Comparison of ENCODE assay signal across 25 cellular contexts in the genomic region with DNA sequence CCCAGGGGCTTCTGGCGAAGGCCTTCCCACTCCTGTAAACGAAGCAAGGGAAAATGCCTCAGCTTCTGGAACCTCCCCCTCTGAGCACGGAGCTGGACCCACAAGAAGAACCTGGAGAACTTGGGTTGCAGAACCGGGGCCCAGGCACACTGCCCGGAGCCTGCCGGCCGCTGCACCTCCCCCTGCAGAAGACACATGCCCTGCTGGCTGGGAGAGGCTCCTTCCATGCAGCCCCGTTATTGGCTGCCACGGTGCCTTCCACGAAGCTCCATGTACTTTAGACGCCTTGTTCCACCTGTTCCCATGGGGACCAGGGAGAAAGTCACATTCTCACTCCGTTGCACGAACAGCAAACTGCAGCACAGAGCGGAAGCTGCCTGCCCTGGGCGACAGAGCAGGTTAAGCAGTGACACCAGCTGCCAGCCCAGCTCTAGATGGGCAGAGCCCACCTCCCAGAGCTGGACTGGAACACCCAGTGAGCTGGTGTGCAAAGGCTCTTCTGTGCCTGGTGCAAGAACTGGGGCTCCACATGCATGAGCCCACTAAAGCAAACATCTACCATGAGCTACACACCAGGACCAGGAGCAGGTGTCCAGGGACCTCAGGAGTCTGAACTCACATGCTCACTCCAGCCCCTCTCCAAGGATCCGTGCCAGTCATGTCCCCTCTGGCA.
DNase-seq lines count a peak whose midpoint lies in the region; ATAC-seq and TF ChIP-seq lines count a peak whose summit lies in the region.
"Had no signal": no experiment of that assay in that cellular context is flagged by ENCODE, and none has a peak within 500 bp of the region (broad histone marks: within the 10 kb centered on the region; RNA-seq: fewer than 3 reads in every experiment).

No MANE protein-coding gene starts in this region.

- peak overlapping the region; percentile 57 to 86 for H3K27ac ChIP-seq in uterus

- H3K36me3 Mint-ChIP-seq in chondrocyte (ENCODE audit: low read depth) (peaks cover 31% of the 10 kb centered on the region), nephron (ENCODE audit: low read depth) (peaks cover 17% of the 10 kb centered on the region)
- H3K36me3 Mint-ChIP-seq: natural killer cell had no signal

- H3K9me3 Mint-ChIP-seq in chondrocyte (ENCODE audit: low read depth) (no peaks in the 10 kb centered on the region), nephron (no peaks in the 10 kb centered on the region)
- H3K9me3 Mint-ChIP-seq: activated CD4-positive, alpha-beta T cell treated with anti-CD3 and anti-CD28 coated beads, Interleukin-2, amount 10 ng/mL, durations not matched to agents 7 days and 5 days; activated naive CD8-positive, alpha-beta T cell treated with anti-CD3 and anti-CD28 coated beads, Interleukin-2, amount 50 U/mL, for 24 hours; activated T-helper 2 cell treated with anti-CD3 and anti-CD28 coated beads, Interferon-gamma antibody, Interleukin-2, Interleukin-4, amounts not matched to agents 10 μg/mL and 5 μg/mL and 100 μg/mL, durations not matched to agents 14 hours and 24 hours and 36 hours; IgD-negative memory B cell; natural killer cell; stimulated activated naive B cell treated with anti-CD40 and anti-IgM and Interleukin-4, amounts not matched to agents 10 μg/mL and 1 μg/mL and 100 μg/mL, for 72 hours had no signal

- intact Hi-C loops in uterus (cut with DNase I; ENCODE audit: low total_unique reads): no loop called here

- no peaks in the 10 kb centered on the region for H3K36me3 ChIP-seq in uterus
- H3K36me3 ChIP-seq: brain microvascular endothelial cell had no signal

- TF ChIP-seq POLR2A in uterus (IDR thresholded peaks at IDR 0.05): no peak

- H3K27me3 Mint-ChIP-seq in chondrocyte (ENCODE audit: low read depth): no peaks in the 10 kb centered on the region
- no peaks in the 10 kb centered on the region for H3K27me3 Mint-ChIP-seq in nephron (ENCODE audit: low read depth)
- H3K27me3 Mint-ChIP-seq: activated CD4-positive, alpha-beta T cell treated with anti-CD3 and anti-CD28 coated beads, Interleukin-2, amount 10 ng/mL, durations not matched to agents 7 days and 5 days; activated naive CD8-positive, alpha-beta T cell treated with anti-CD3 and anti-CD28 coated beads, Interleukin-2, amount 50 U/mL, for 24 hours; IgD-negative memory B cell; progenitor cell of endocrine pancreas; stimulated activated naive B cell treated with anti-CD40 and anti-IgM and Interleukin-4, amounts not matched to agents 10 μg/mL and 1 μg/mL and 100 μg/mL, for 72 hours had no signal

- DNase-seq in NCI-H146 (lab: John Stamatoyannopoulos, UW) (peak; percentile 39), NCI-H146 treated with DMSO at 0.1 percent for 48 hours (lab: John Stamatoyannopoulos, UW; ENCODE audit: unreplicated experiment) (no peak), chondrocyte (ENCODE audit: low spot score) (no peak), uterus (peak in 1 of 2 donors; percentile 14)
- no peak for DNase-seq in NK-92 treated with Interleukin-12 subunit alpha and Interleukin-12 subunit beta, amount 100 ng/mL, for 24 hours (lab: John Stamatoyannopoulos, UW)
- DNase-seq: 8988T; activated CD4-positive, alpha-beta T cell treated with anti-CD3 and anti-CD28 coated beads, Interleukin-2, amount 10 ng/mL, durations not matched to agents 7 days and 5 days; activated naive CD8-positive, alpha-beta T cell treated with anti-CD3 and anti-CD28 coated beads, Interleukin-2, amount 50 U/mL, for 24 hours; brain microvascular endothelial cell; DMS79 treated with DMSO at 0.1 percent for 48 hours; mesendoderm; natural killer cell; NCI-H1436 treated with DMSO at 0.1 percent for 48 hours; NCI-H2171 treated with DMSO at 0.1 percent for 48 hours; NCI-H748 treated with DMSO at 0.1 percent for 48 hours; stimulated activated CD4-positive, alpha-beta T cell treated with anti-CD3 and anti-CD28 coated beads, Interleukin-2, amount 100 ng/mL, for 48 hours; stimulated activated naive B cell treated with anti-CD40 and anti-IgM and Interleukin-4, amounts not matched to agents 10 μg/mL and 1 μg/mL and 100 μg/mL, for 72 hours had no signal

- no peak for ATAC-seq in GM19328 (IDR thresholded peaks at IDR 0.05; ENCODE audit: unreplicated experiment)
- no peak for ATAC-seq in GM19395 (IDR thresholded peaks at IDR 0.05; ENCODE audit: unreplicated experiment)
- ATAC-seq: activated naive CD8-positive, alpha-beta T cell treated with anti-CD3 and anti-CD28 coated beads, Interleukin-2, amount 50 U/mL, for 24 hours; GM12878; HCT116; natural killer cell; stimulated activated naive B cell treated with anti-CD40 and anti-IgM and Interleukin-4, amounts not matched to agents 10 μg/mL and 1 μg/mL and 100 μg/mL, for 72 hours had no signal

- H3K27me3 ChIP-seq in uterus: no peaks in the 10 kb centered on the region
- H3K27me3 ChIP-seq: brain microvascular endothelial cell had no signal

- no peaks in the 10 kb centered on the region for H3K9me3 ChIP-seq in uterus

- H3K4me3 ChIP-seq in uterus: no peak overlapping the region
- H3K4me3 ChIP-seq: GM12878 had no signal

- no peak for TF ChIP-seq CTCF in chondrocyte (IDR thresholded peaks at IDR 0.05)
- TF ChIP-seq CTCF in nephron (IDR thresholded peaks at IDR 0.05; ENCODE audit: unreplicated experiment in 3 of 3): no peak
- TF ChIP-seq CTCF in uterus (IDR thresholded peaks at IDR 0.05): no peak

- H3K4me1 Mint-ChIP-seq in chondrocyte (ENCODE audit: low read depth) (peaks cover 57% of the 10 kb centered on the region), nephron (peaks cover 34% of the 10 kb centered on the region)
- H3K4me1 Mint-ChIP-seq: activated CD4-positive, alpha-beta T cell treated with anti-CD3 and anti-CD28 coated beads, Interleukin-2, amount 10 ng/mL, durations not matched to agents 7 days and 5 days; activated naive CD8-positive, alpha-beta T cell treated with anti-CD3 and anti-CD28 coated beads, Interleukin-2, amount 50 U/mL, for 24 hours; IgD-negative memory B cell; natural killer cell had no signal

- H3K4me1 ChIP-seq in uterus: peaks cover 9 to 19% of the 10 kb centered on the region in 2 donors

- peak overlapping the region; percentile 71 for H3K27ac Mint-ChIP-seq in chondrocyte (ENCODE audit: unreplicated experiment)
- peak overlapping the region in 2 of 3 experiments; percentile 67 to 74 for H3K27ac Mint-ChIP-seq in nephron
- H3K27ac Mint-ChIP-seq: activated CD4-positive, alpha-beta T cell treated with anti-CD3 and anti-CD28 coated beads, Interleukin-2, amount 10 ng/mL, durations not matched to agents 7 days and 5 days; activated naive CD8-positive, alpha-beta T cell treated with anti-CD3 and anti-CD28 coated beads, Interleukin-2, amount 50 U/mL, for 24 hours; activated T-helper 2 cell treated with anti-CD3 and anti-CD28 coated beads, Interferon-gamma antibody, Interleukin-2, Interleukin-4, amounts not matched to agents 10 μg/mL and 5 μg/mL and 100 μg/mL, durations not matched to agents 14 hours and 24 hours and 36 hours; natural killer cell; stimulated activated naive B cell treated with anti-CD40 and anti-IgM and Interleukin-4, amounts not matched to agents 10 μg/mL and 1 μg/mL and 100 μg/mL, for 72 hours had no signal

- peak overlapping the region; percentile 36 for H3K4me3 Mint-ChIP-seq in chondrocyte (ENCODE audit: unreplicated experiment)
- no peak overlapping the region for H3K4me3 Mint-ChIP-seq in nephron
- H3K4me3 Mint-ChIP-seq: activated CD4-positive, alpha-beta T cell treated with anti-CD3 and anti-CD28 coated beads, Interleukin-2, amount 10 ng/mL, durations not matched to agents 7 days and 5 days; activated naive CD8-positive, alpha-beta T cell treated with anti-CD3 and anti-CD28 coated beads, Interleukin-2, amount 50 U/mL, for 24 hours; IgD-negative memory B cell; natural killer cell; stimulated activated naive B cell treated with anti-CD40 and anti-IgM and Interleukin-4, amounts not matched to agents 10 μg/mL and 1 μg/mL and 100 μg/mL, for 72 hours had no signal
